ENCODE assay signal across 33 cellular contexts in genomic region chr7:155211761-155212160, GRCh38.
"Had no signal": no experiment of that assay in that cellular context is flagged by ENCODE, and none has a peak within 500 bp of the region (broad histone marks: within the 10 kb centered on the region; RNA-seq: fewer than 3 reads in every experiment).

No MANE protein-coding gene starts in this region.

- H3K4me3 Mint-ChIP-seq: activated T-helper 1 cell treated with anti-CD3 and anti-CD28 coated beads, Interleukin-12 subunit alpha, Interleukin-12 subunit beta, Interleukin-2, Interleukin-4 antibody, amounts not matched to agents 30 ng/mL and 10 ng/mL and 1 ng/mL, durations not matched to agents 14 hours and 24 hours and 36 hours; immature natural killer cell; natural killer cell treated with Interleukin-12 subunit alpha and Interleukin-12 subunit beta and Interleukin-15 and Interleukin-18, amount 100 ng/mL, for 72 hours; stimulated activated memory B cell treated with anti-CD40 and anti-IgM and Interleukin-4, amounts not matched to agents 10 μg/mL and 1 μg/mL and 100 μg/mL, for 72 hours; stimulated activated naive CD8-positive, alpha-beta T cell treated with anti-CD3 and anti-CD28 coated beads, Interleukin-15, amount 100 ng/mL, for 72 hours; T-cell had no signal

- H3K36me3 Mint-ChIP-seq: natural killer cell treated with Interleukin-12 subunit alpha and Interleukin-12 subunit beta and Interleukin-15 and Interleukin-18, amount 100 ng/mL, for 72 hours; T-cell had no signal

- DNase-seq: activated CD4-positive, alpha-beta T cell treated with anti-CD3 and anti-CD28 coated beads for 48 hours; activated CD4-positive, alpha-beta T cell treated with anti-CD3 and anti-CD28 coated beads, Interleukin-2, amount 50 U/mL, for 48 hours; activated CD8-positive, alpha-beta memory T cell treated with anti-CD3 and anti-CD28 coated beads for 24 hours; activated gamma-delta T cell treated with Interleukin-2 at 50 U/mL for 16 hours; activated naive CD4-positive, alpha-beta T cell treated with anti-CD3 and anti-CD28 coated beads, Interleukin-2, amount 50 U/mL, for 16 hours; amniotic stem cell; central memory CD4-positive, alpha-beta T cell; colonic mucosa; effector memory CD4-positive, alpha-beta T cell; gastrocnemius medialis; hippocampal formation; immature natural killer cell; lower lobe of right lung; mesendoderm; ovary; retina; stimulated activated CD4-positive, alpha-beta T cell treated with anti-CD3 and anti-CD28 coated beads, Interleukin-1b, Interleukin-23, amount 100 ng/mL, for 48 hours; stimulated activated CD4-positive, alpha-beta T cell treated with anti-CD3 and anti-CD28 coated beads, Interleukin-4, amount 100 ng/mL, for 4 hours; stimulated activated CD8-positive, alpha-beta memory T cell treated with anti-CD3 and anti-CD28 coated beads, Interleukin-4, amount 100 ng/mL, for 48 hours; stimulated activated naive CD8-positive, alpha-beta T cell treated with anti-CD3 and anti-CD28 coated beads, Interleukin-15, amount 100 ng/mL, for 72 hours; substantia nigra; T-cell had no signal

- H3K9me3 ChIP-seq: breast epithelium, colonic mucosa, gastrocnemius medialis, lower lobe of right lung, neutrophil, ovary, prostate gland, upper lobe of left lung, vagina had no signal

- H3K9me3 Mint-ChIP-seq: immature natural killer cell, T-cell had no signal

- ATAC-seq: gastrocnemius medialis; left lobe of liver; lower lobe of right lung; natural killer cell treated with Interleukin-12 subunit alpha and Interleukin-12 subunit beta and Interleukin-15 and Interleukin-18, amount 100 ng/mL, for 72 hours; sciatic nerve; stimulated activated memory B cell treated with anti-CD40 and anti-IgM and Interleukin-4, amounts not matched to agents 10 μg/mL and 1 μg/mL and 100 μg/mL, for 72 hours; stimulated activated naive CD8-positive, alpha-beta T cell treated with anti-CD3 and anti-CD28 coated beads, Interleukin-15, amount 100 ng/mL, for 72 hours; T-cell had no signal

- H3K27ac ChIP-seq: breast epithelium, colonic mucosa, gastrocnemius medialis, lower lobe of right lung, neutrophil, ovary, prostate gland, skin epidermis, upper lobe of left lung, vagina had no signal

- H3K36me3 ChIP-seq: breast epithelium, colonic mucosa, gastrocnemius medialis, lower lobe of right lung, neutrophil, ovary, prostate gland, upper lobe of left lung, vagina had no signal

- H3K4me3 ChIP-seq: breast epithelium, colonic mucosa, gastrocnemius medialis, lower lobe of right lung, ovary, prostate gland, skin epidermis, upper lobe of left lung, vagina had no signal

- H3K4me1 ChIP-seq: breast epithelium, colonic mucosa, lower lobe of right lung, prostate gland had no signal

- H3K27ac Mint-ChIP-seq: activated T-helper 1 cell treated with anti-CD3 and anti-CD28 coated beads, Interleukin-12 subunit alpha, Interleukin-12 subunit beta, Interleukin-2, Interleukin-4 antibody, amounts not matched to agents 30 ng/mL and 10 ng/mL and 1 ng/mL, durations not matched to agents 14 hours and 24 hours and 36 hours; immature natural killer cell; stimulated activated memory B cell treated with anti-CD40 and anti-IgM and Interleukin-4, amounts not matched to agents 10 μg/mL and 1 μg/mL and 100 μg/mL, for 72 hours; stimulated activated naive CD8-positive, alpha-beta T cell treated with anti-CD3 and anti-CD28 coated beads, Interleukin-15, amount 100 ng/mL, for 72 hours; T-cell had no signal

- H3K27me3 ChIP-seq: ovary, upper lobe of left lung, vagina had no signal
